In genomic region chr2:160109939-160110673, GRCh38 we compare ENCODE assay signal across 8 cellular contexts. TPM values are rescaled to one million over a fixed set of nuclear protein-coding genes. Genes with fewer than 3 reads are reported as not detected.
A peak's percentile ranks its signal among the peaks of the same experiment; 100 is the strongest.
DNase-seq lines count a peak whose midpoint lies in the region; TF ChIP-seq lines count a peak whose summit lies in the region.

No MANE protein-coding gene starts in this region.

- no peaks in the 10 kb centered on the region for H3K4me1 Mint-ChIP-seq in activated T-cell treated with anti-CD3 and anti-CD28 coated beads, Interleukin-2, amount 50 U/mL, for 24 hours (ENCODE audit: low read depth)
- no peaks in the 10 kb centered on the region for H3K4me1 Mint-ChIP-seq in type B pancreatic cell (ENCODE audit: unreplicated experiment)

- no CpG with 5 or more reads among the region's 8 CpGs for WGBS in neuronal stem cell (ENCODE audit: extremely low coverage in 2 of 2, insufficient read length in 2 of 2, insufficient replicate concordance in 1 of 2), 2 donors

- no peaks in the 10 kb centered on the region for H3K9me3 ChIP-seq in neuronal stem cell (replicated peaks in 1 of 2; ENCODE audit: control insufficient read depth in 2 of 2, insufficient read depth in 1 of 2, low read depth in 1 of 2, low read length in 2 of 2)

- H3K27me3 ChIP-seq in neuronal stem cell (ENCODE audit: control insufficient read depth in 3 of 3, insufficient read depth in 3 of 3, low read depth in 1 of 3, low read length in 3 of 3), result no peaks in the 10 kb centered on the region

- no peak overlapping the region for H3K4me2 ChIP-seq in neuronal stem cell (ENCODE audit: insufficient read depth, low read length, poor library complexity, severe bottlenecking)

- no peak overlapping the region for H3K27ac Mint-ChIP-seq in activated T-cell treated with anti-CD3 and anti-CD28 coated beads, Interleukin-2, amount 50 U/mL, for 24 hours
- no peak overlapping the region for H3K27ac Mint-ChIP-seq in type B pancreatic cell

- no peaks in the 10 kb centered on the region for H3K79me1 ChIP-seq in neuronal stem cell (ENCODE audit: low read depth, low read length)

- TF ChIP-seq CTCF in GM20000 (IDR thresholded peaks at IDR 0.05; ENCODE audit: extremely low read depth, missing control alignments) (peak; percentile 65), fibroblast of mammary gland (conservative IDR thresholded peaks at IDR 0.05; ENCODE audit: control insufficient read depth, insufficient read depth, low read depth, low read length) (peak; percentile 83), type B pancreatic cell (conservative IDR thresholded peaks at IDR 0.05) (peak; percentile 92)

- no peak overlapping the region for H3K27ac ChIP-seq in neuronal stem cell (replicated peaks; ENCODE audit: low read length)

- DNase-seq in DMS153 (lab: John Stamatoyannopoulos, UW) (peak; percentile 61), GM20000 (ENCODE audit: low spot score) (peak; percentile 62), HPDE6-E6E7 (ENCODE audit: extremely low spot score) (peak; percentile 28), NOMO-1 treated with DMSO at 0.1 percent for 48 hours (lab: John Stamatoyannopoulos, UW; ENCODE audit: unreplicated experiment) (peak; percentile 61), fibroblast of mammary gland (ENCODE audit: low read depth) (peak; percentile 87), neuronal stem cell (ENCODE audit: low spot score) (peak; percentile 62), type B pancreatic cell (ENCODE audit: extremely low spot score, unreplicated experiment) (no peak)
- peak; percentile 46 for DNase-seq in activated T-cell treated with anti-CD3 and anti-CD28 coated beads, Interleukin-2, amount 50 U/mL, for 24 hours

- H4K8ac ChIP-seq in neuronal stem cell (ENCODE audit: low read depth, low read length), result no peak overlapping the region

- no peak overlapping the region for H3K23ac ChIP-seq in neuronal stem cell (ENCODE audit: low read depth, low read length, poor library complexity)

- no peak overlapping the region for H4K91ac ChIP-seq in neuronal stem cell (ENCODE audit: low read depth, low read length, poor library complexity)

- H3K14ac ChIP-seq in neuronal stem cell (ENCODE audit: low read length), result no peak overlapping the region

- H2BK5ac ChIP-seq in neuronal stem cell (ENCODE audit: low read length), result no peak overlapping the region

- H2AFZ ChIP-seq in neuronal stem cell (ENCODE audit: low read length), result no peak overlapping the region

- H2BK120ac ChIP-seq in neuronal stem cell (ENCODE audit: low read depth, low read length), result no peak overlapping the region

- H3K9ac ChIP-seq in neuronal stem cell (ENCODE audit: low read depth, low read length, poor library complexity), result no peak overlapping the region

- H3K9me3 Mint-ChIP-seq in activated T-cell treated with anti-CD3 and anti-CD28 coated beads, Interleukin-2, amount 50 U/mL, for 24 hours, result no peaks in the 10 kb centered on the region
- no peaks in the 10 kb centered on the region for H3K9me3 Mint-ChIP-seq in type B pancreatic cell

- no peaks in the 10 kb centered on the region for H3K4me1 ChIP-seq in neuronal stem cell (ENCODE audit: control insufficient read depth in 2 of 2, insufficient read depth in 1 of 2, low read depth in 1 of 2, low read length in 2 of 2)

- no peak overlapping the region for H3K4ac ChIP-seq in neuronal stem cell (ENCODE audit: low read length)

- no peak overlapping the region for H3K4me3 ChIP-seq in fibroblast of mammary gland (ENCODE audit: control insufficient read depth, low read depth, low read length)
- no peak overlapping the region for H3K4me3 ChIP-seq in neuronal stem cell (ENCODE audit: low read length in 2 of 2)

- H3K36me3 Mint-ChIP-seq in activated T-cell treated with anti-CD3 and anti-CD28 coated beads, Interleukin-2, amount 50 U/mL, for 24 hours (ENCODE audit: low read depth), result no peaks in the 10 kb centered on the region
- H3K36me3 Mint-ChIP-seq in type B pancreatic cell, result no peaks in the 10 kb centered on the region

- no peak overlapping the region for H3K4me3 Mint-ChIP-seq in activated T-cell treated with anti-CD3 and anti-CD28 coated beads, Interleukin-2, amount 50 U/mL, for 24 hours
- no peak overlapping the region for H3K4me3 Mint-ChIP-seq in type B pancreatic cell

- H2AK5ac ChIP-seq in neuronal stem cell (ENCODE audit: low read depth, low read length), result no peak overlapping the region

- no peak overlapping the region for H3K18ac ChIP-seq in neuronal stem cell (ENCODE audit: low read length)

- no peaks in the 10 kb centered on the region for H3K36me3 ChIP-seq in neuronal stem cell (replicated peaks in 1 of 2; ENCODE audit: control insufficient read depth in 2 of 2, insufficient read depth in 2 of 2, low read length in 2 of 2)

- no peak overlapping the region for H2BK12ac ChIP-seq in neuronal stem cell (ENCODE audit: low read length)

- no peak overlapping the region for H2BK15ac ChIP-seq in neuronal stem cell (ENCODE audit: low read length)

- peaks cover 34% of the 10 kb centered on the region for H3K27me3 Mint-ChIP-seq in activated T-cell treated with anti-CD3 and anti-CD28 coated beads, Interleukin-2, amount 50 U/mL, for 24 hours
- H3K27me3 Mint-ChIP-seq in type B pancreatic cell, result no peaks in the 10 kb centered on the region

RNA-seq across cellular contexts. Expression of gene PLA2R1, which starts 47.7 kb away (rescaled TPM):
- 0.39 TPM for polyA plus RNA-seq in neuronal stem cell (2013, experiment 1 of 2)
- 0.51 TPM for polyA plus RNA-seq in neuronal stem cell (2013, experiment 2 of 2)
- 3.0 and 3.6 TPM in 2 replicates for total RNA-seq in type B pancreatic cell (ENCODE audit: low replicate concordance)
